8 cellular contexts compared by ENCODE assay signal in genomic region chr22:38700271-38700788, GRCh38. TPM values are rescaled to one million over a fixed set of nuclear protein-coding genes. Genes with fewer than 3 reads are reported as not detected.
DNase-seq lines count a peak whose midpoint lies in the region; ATAC-seq and TF ChIP-seq lines count a peak whose summit lies in the region.

No MANE protein-coding gene starts in this region.

- H3K27me3 Mint-ChIP-seq in CD4-positive, alpha-beta T cell, result peaks cover 5% of the 10 kb centered on the region

- peaks cover 63% of the 10 kb centered on the region for H3K4me1 Mint-ChIP-seq in CD4-positive, alpha-beta T cell (ENCODE audit: low read depth)

- peaks cover 53% of the 10 kb centered on the region for H3K36me3 Mint-ChIP-seq in CD4-positive, alpha-beta T cell (ENCODE audit: low read depth)

- peak overlapping the region; percentile 71 for H3K4me3 ChIP-seq in effector memory CD4-positive, alpha-beta T cell (ENCODE audit: insufficient read depth, low read depth, low read length, poor library complexity, severe bottlenecking)
- peak overlapping the region; percentile 84 for H3K4me3 ChIP-seq in mesodermal cell (ENCODE audit: extremely low read depth, insufficient read depth, low read length, poor library complexity, severe bottlenecking)
- H3K4me3 ChIP-seq in upper lobe of left lung, result peak overlapping the region; percentile 51 to 65 (median 62)

- no peak for DNase-seq in CD4-positive, alpha-beta T cell
- DNase-seq in RPMI7951 (ENCODE audit: low read depth), result peak; percentile 76
- DNase-seq in effector memory CD4-positive, alpha-beta T cell, result peak in 1 of 3 donors; percentile 12
- peak; percentile 68 to 96 for DNase-seq in upper lobe of left lung
- no peak for DNase-seq in OCI-M1 (lab: John Stamatoyannopoulos, UW)
- DNase-seq in GM10248 (ENCODE audit: extremely low spot score), result no peak

- TF ChIP-seq CTCF in CD4-positive, alpha-beta T cell (IDR thresholded peaks at IDR 0.05), result no peak
- TF ChIP-seq CTCF in upper lobe of left lung (IDR thresholded peaks at IDR 0.05) (no peak), GM10248 (IDR thresholded peaks at IDR 0.05; ENCODE audit: control extremely low read depth, extremely low read depth, low read depth, missing control alignments) (no peak)

- 0 to 1% methylated on average over 46 to 47 of the region's 57 CpGs for WGBS in mesodermal cell (ENCODE audit: insufficient coverage in 2 of 2), 2 experiments
- 0 to 1% methylated on average over 8 to 23 of the region's 57 CpGs for WGBS in upper lobe of left lung, 2 donors

- peak overlapping the region; percentile 100 for H3K27ac Mint-ChIP-seq in CD4-positive, alpha-beta T cell

- H3K9me3 ChIP-seq in CD4-positive, alpha-beta T cell (ENCODE audit: control insufficient read depth, low read length), result no peaks in the 10 kb centered on the region
- H3K9me3 ChIP-seq in effector memory CD4-positive, alpha-beta T cell (ENCODE audit: control insufficient read depth, low read length), result no peaks in the 10 kb centered on the region
- H3K9me3 ChIP-seq in mesodermal cell (ENCODE audit: control insufficient read depth, low read length), result no peaks in the 10 kb centered on the region
- H3K9me3 ChIP-seq in upper lobe of left lung, result no peaks in the 10 kb centered on the region

- TF ChIP-seq EP300 in upper lobe of left lung (IDR thresholded peaks at IDR 0.05), result no peak

- no peaks in the 10 kb centered on the region for H3K9me3 Mint-ChIP-seq in CD4-positive, alpha-beta T cell

- POLR2A ChIA-PET in CD4-positive, alpha-beta T cell (lab: Charles Lee), result interaction anchor here (0.6 to 4.9 kb wide), 10 partner anchors 9 to 302 kb away, joined by 3 to 66 read pairs (median 4); partner anchors contain the start of genes CBY1, DDX17 and TOMM22
- POLR2A ChIA-PET in GM10248 (lab: Yijun Ruan, JAX), result no interaction called here

- TF ChIP-seq POLR2A in upper lobe of left lung (IDR thresholded peaks at IDR 0.05), result peak in 1 of 4 donors; percentile 74

- peak overlapping the region; percentile 95 for H3K4me3 Mint-ChIP-seq in CD4-positive, alpha-beta T cell

- no peaks in the 10 kb centered on the region for H3K36me3 ChIP-seq in effector memory CD4-positive, alpha-beta T cell (ENCODE audit: control insufficient read depth, insufficient read depth, low read length)
- H3K36me3 ChIP-seq in mesodermal cell (ENCODE audit: control insufficient read depth, insufficient read depth, low read length), result peaks cover 30% of the 10 kb centered on the region
- peaks cover 0 to 3% (median 0%) of the 10 kb centered on the region in 4 donors for H3K36me3 ChIP-seq in upper lobe of left lung

- intact Hi-C loops in CD4-positive, alpha-beta T cell (cut with DNase I, micrococcal nuclease), result loop anchor here (1.0 to 5.0 kb wide), 5 partner anchors 18 to 383 kb away; partner anchors contain the start of genes CBY1 (in 1 of the 2), CSNK1E (in 1 of the 2), DMC1 (in 1 of the 2) and FAM227A (in 1 of the 2)

- H3K27ac ChIP-seq in CD4-positive, alpha-beta T cell (ENCODE audit: low read depth, low read length), result peak overlapping the region; percentile 98
- peak overlapping the region; percentile 98 for H3K27ac ChIP-seq in effector memory CD4-positive, alpha-beta T cell (ENCODE audit: insufficient read depth, low read length, poor library complexity, severe bottlenecking)
- H3K27ac ChIP-seq in mesodermal cell (ENCODE audit: low read depth, low read length, severe bottlenecking) (peak overlapping the region; percentile 86), upper lobe of left lung (peak overlapping the region; percentile 97 to 99 (median 98))

- ATAC-seq in CD4-positive, alpha-beta T cell (ENCODE audit: poor library complexity), result no peak
- ATAC-seq in GM21825 (IDR thresholded peaks at IDR 0.05; ENCODE audit: unreplicated experiment) (peak; percentile 19), upper lobe of left lung (ENCODE audit: low FRiP score in 2 of 2) (peak; percentile 2 to 81)

- no peaks in the 10 kb centered on the region for H3K27me3 ChIP-seq in CD4-positive, alpha-beta T cell (ENCODE audit: control insufficient read depth, insufficient read depth, low read length)
- no peaks in the 10 kb centered on the region for H3K27me3 ChIP-seq in effector memory CD4-positive, alpha-beta T cell (replicated peaks; ENCODE audit: control insufficient read depth, insufficient read depth, low read length, poor library complexity, severe bottlenecking)
- no peaks in the 10 kb centered on the region for H3K27me3 ChIP-seq in upper lobe of left lung

- CTCF ChIA-PET in CD4-positive, alpha-beta T cell (lab: Charles Lee), result interaction anchor here (1.1 to 6.3 kb wide), 2 partner anchors 18 to 54 kb away, joined by 3 to 58 read pairs; partner anchors contain the start of gene TOMM22
- CTCF ChIA-PET in GM10248 (lab: Yijun Ruan, JAX), result interaction anchor here (1.0 to 6.2 kb wide), 4 partner anchors 18 to 69 kb away, joined by 3 to 48 read pairs (median 3); partner anchors contain the start of gene TOMM22

- H3K4me1 ChIP-seq in effector memory CD4-positive, alpha-beta T cell (ENCODE audit: control insufficient read depth, insufficient read depth, low read length, poor library complexity, severe bottlenecking), result peaks cover 45% of the 10 kb centered on the region
- H3K4me1 ChIP-seq in mesodermal cell (ENCODE audit: control insufficient read depth, insufficient read depth, low read length, poor library complexity, severe bottlenecking), result peaks cover 27% of the 10 kb centered on the region
- H3K4me1 ChIP-seq in upper lobe of left lung, result peaks cover 52 to 59% (median 57%) of the 10 kb centered on the region in 4 donors

RNA-seq across cellular contexts. Expression of gene JOSD1, which starts 0.4 kb away (rescaled TPM):
- 100 to 1,000 TPM; 303 to 307 TPM for total RNA-seq in CD4-positive, alpha-beta T cell
- total RNA-seq in RPMI7951 (2014; rRNA removed; shearing (Covaris generic)), result 46.5 and 62.0 TPM in 2 replicates
- polyA plus RNA-seq in mesodermal cell (2013, experiment 1 of 2), result 31.7 TPM
- polyA plus RNA-seq in mesodermal cell (2013, experiment 2 of 2), result 28.9 TPM
- total RNA-seq in upper lobe of left lung, result 10 to 100 TPM; 47.1 to 84.8 (median 67.3) TPM

RNA-seq across cellular contexts. Expression of gene GTPBP1, which starts 5.4 kb away (rescaled TPM):
- total RNA-seq in CD4-positive, alpha-beta T cell, result 100 to 1,000 TPM; 263 to 272 TPM
- 15.6 and 16.3 TPM in 2 replicates for total RNA-seq in RPMI7951 (2014; rRNA removed; shearing (Covaris generic))
- 44.4 TPM for polyA plus RNA-seq in mesodermal cell (2013, experiment 1 of 2)
- polyA plus RNA-seq in mesodermal cell (2013, experiment 2 of 2), result 39.6 TPM
- 100 to 1,000 TPM in 2 of 6 donors, 10 to 100 TPM in 4; 57.9 to 176 (median 73.6) TPM for total RNA-seq in upper lobe of left lung

RNA-seq across cellular contexts. Expression of gene TOMM22, which starts 18.6 kb away (rescaled TPM):
- total RNA-seq in CD4-positive, alpha-beta T cell, result 10 to 100 TPM; 53.7 to 54.8 TPM
- 56.5 and 61.2 TPM in 2 replicates for total RNA-seq in RPMI7951 (2014; rRNA removed; shearing (Covaris generic))
- 80.7 TPM for polyA plus RNA-seq in mesodermal cell (2013, experiment 1 of 2)
- 74.0 TPM for polyA plus RNA-seq in mesodermal cell (2013, experiment 2 of 2)
- total RNA-seq in upper lobe of left lung, result 10 to 100 TPM in 5 of 6 donors, 1 to 10 TPM in 1; 9.4 to 60.3 (median 24.1) TPM

RNA-seq across cellular contexts. Expression of gene CBY1, which starts 43.9 kb away (rescaled TPM):
- total RNA-seq in CD4-positive, alpha-beta T cell, result 1 to 10 TPM; 4.6 to 7.6 TPM
- total RNA-seq in RPMI7951 (2014; rRNA removed; shearing (Covaris generic)), result 14.1 and 19.7 TPM in 2 replicates
- 32.2 TPM for polyA plus RNA-seq in mesodermal cell (2013, experiment 1 of 2)
- 29.5 TPM for polyA plus RNA-seq in mesodermal cell (2013, experiment 2 of 2)
- 10 to 100 TPM; 15.8 to 30.3 (median 23.5) TPM for total RNA-seq in upper lobe of left lung

RNA-seq across cellular contexts. Expression of gene FAM227A, which starts 44.1 kb away (rescaled TPM):
- total RNA-seq in CD4-positive, alpha-beta T cell, result under 1 TPM; 0.34 to 0.91 TPM
- 1.3 and 2.3 TPM in 2 replicates for total RNA-seq in RPMI7951 (2014; rRNA removed; shearing (Covaris generic))
- polyA plus RNA-seq in mesodermal cell (2013, experiment 1 of 2), result 4.5 TPM
- 2.7 TPM for polyA plus RNA-seq in mesodermal cell (2013, experiment 2 of 2)
- 10 to 100 TPM in 3 of 6 donors, 1 to 10 TPM in 2, under 1 TPM in 1; 0.49 to 21.3 (median 8.3) TPM for total RNA-seq in upper lobe of left lung

Comparison
In these comparisons a context has a peak if more than half of its experiments do, and no peak if none do; other contexts are left out.
1. DNase-seq: peak in RPMI7951 (single experiment) and upper lobe of left lung (2 of 2); none in CD4-positive, alpha-beta T cell (0 of 10), OCI-M1 (single experiment) and GM10248 (single experiment).
2. Peak in every context shown above with its lines, with median percentiles within 50 percentile points of each other: H3K27ac ChIP-seq and H3K4me3 ChIP-seq.